In the genomic region with DNA sequence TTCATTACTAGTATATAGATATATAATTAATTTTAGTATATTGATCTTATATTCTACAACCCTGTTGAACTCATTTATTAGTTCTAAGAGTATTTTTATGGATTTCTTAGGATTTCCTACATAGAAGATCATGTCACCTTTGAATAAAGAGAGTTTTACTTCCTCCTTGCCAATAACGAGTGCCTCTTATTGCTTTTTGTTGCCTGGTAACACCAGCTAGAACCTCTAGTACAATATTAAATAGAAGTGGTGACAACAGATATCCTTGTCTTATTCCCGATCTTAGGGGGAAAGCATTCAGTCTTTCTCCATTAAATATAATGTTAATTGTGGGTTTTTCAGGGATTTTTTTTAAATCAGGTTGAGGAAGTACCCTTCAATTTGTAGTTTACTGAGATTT, we compare ENCODE assay signal across 20 cellular contexts.
"Had no signal": no experiment of that assay in that cellular context is flagged by ENCODE, and none has a peak within 500 bp of the region (broad histone marks: within the 10 kb centered on the region; RNA-seq: fewer than 3 reads in every experiment).

No MANE protein-coding gene starts in this region.

- H3K4me3 ChIP-seq: coronary artery, gastroesophageal sphincter, heart left ventricle, lung, neural progenitor cell, smooth muscle cell, stomach, suprapubic skin, tibial nerve, uterus had no signal

- H3K27me3 ChIP-seq: brain microvascular endothelial cell, gastroesophageal sphincter, heart left ventricle, neural progenitor cell, stomach, suprapubic skin, tibial nerve, uterus had no signal

- H3K4me1 ChIP-seq: neural progenitor cell, suprapubic skin had no signal

- FAIRE-seq: keratinocyte, TTC549 had no signal

- H3K36me3 ChIP-seq: brain microvascular endothelial cell, uterus had no signal

- DNase-seq: activated CD4-positive, alpha-beta T cell treated with anti-CD3 and anti-CD28 coated beads for 1 hour; activated T-cell treated with anti-CD3 and anti-CD28 coated beads, Interleukin-2, amount 50 U/mL, for 1 hour; aorta; brain microvascular endothelial cell; central memory CD4-positive, alpha-beta T cell; heart left ventricle; naive thymus-derived CD8-positive, alpha-beta T cell; stimulated activated CD4-positive, alpha-beta T cell treated with anti-CD3 and anti-CD28 coated beads, Interleukin-15, amount 100 ng/mL, for 24 hours; stomach; uterus had no signal

- H3K9me3 ChIP-seq: gastroesophageal sphincter, heart left ventricle, stomach, suprapubic skin, tibial nerve, uterus had no signal

- H3K27ac ChIP-seq: brain microvascular endothelial cell, coronary artery, epithelial cell of prostate, gastroesophageal sphincter, heart left ventricle, neural progenitor cell, stomach, suprapubic skin, tibial nerve had no signal
